In the genomic region with DNA sequence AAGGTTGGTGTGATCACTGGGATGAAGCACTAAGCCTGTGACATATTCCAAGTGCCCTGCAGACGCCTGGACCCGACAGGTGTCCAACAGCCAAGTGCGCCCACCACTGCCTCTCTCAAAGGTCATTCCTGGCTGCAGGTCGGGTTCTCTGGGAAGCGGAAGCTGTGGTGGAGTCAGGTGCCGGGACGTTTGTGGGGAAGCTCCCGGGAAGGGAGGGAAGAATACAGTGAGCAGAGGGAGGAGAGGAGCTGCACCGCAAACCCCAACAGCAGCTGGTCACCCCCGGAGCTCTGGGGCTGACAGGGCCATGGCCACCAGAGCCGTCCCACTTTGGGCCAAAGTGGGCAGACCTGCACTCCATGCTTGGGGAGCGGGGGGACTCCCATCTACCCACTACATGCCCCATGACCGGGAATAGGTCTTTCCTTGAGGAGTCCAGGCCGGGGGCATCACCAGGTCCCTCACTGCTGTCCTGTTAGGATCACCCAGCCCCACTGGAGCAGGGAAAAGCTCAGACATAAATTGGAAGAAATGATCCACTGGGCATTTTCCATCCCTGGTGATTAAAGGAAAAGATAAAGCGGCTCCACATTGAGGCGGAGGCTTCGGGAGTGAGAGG, we compare ENCODE assay signal across 18 cellular contexts.
DNase-seq lines count a peak whose midpoint lies in the region; ATAC-seq and TF ChIP-seq lines count a peak whose summit lies in the region.
"Had no signal": no experiment of that assay in that cellular context is flagged by ENCODE, and none has a peak within 500 bp of the region (broad histone marks: within the 10 kb centered on the region; RNA-seq: fewer than 3 reads in every experiment).

No MANE protein-coding gene starts in this region.

- DNase-seq in cardiac septum (ENCODE audit: low spot score) (peak; percentile 38), left cardiac atrium (no peak), dorsolateral prefrontal cortex (peak in 6 of 10 donors; percentile 6 to 21 (median 16)), neuronal stem cell (ENCODE audit: low spot score) (no peak), GM23248 (no peak), retina (no peak), SK-N-DZ (ENCODE audit: low spot score) (no peak), substantia nigra (lab: John Stamatoyannopoulos, UW) (no peak)
- DNase-seq: AML-193; CD4-positive, alpha-beta T cell; GF-D8; MG63; NCI-H1105; NCI-H2171; NCI-H446 treated with DMSO at 0.1 percent for 48 hours; NCI-H748 treated with DMSO at 0.1 percent for 48 hours; SHP77 had no signal

- TF ChIP-seq CTCF in dorsolateral prefrontal cortex (IDR thresholded peaks at IDR 0.05 in 54 of 56, conservative IDR thresholded peaks at IDR 0.05 in 2 of 56; ENCODE audit: low read depth in 1 of 56, partially characterized antibody in 56 of 56) = no peak

- H3K27ac ChIP-seq in dorsolateral prefrontal cortex (no peak overlapping the region), neuronal stem cell (replicated peaks; ENCODE audit: low read length) (no peak overlapping the region), GM23248 (no peak overlapping the region), substantia nigra (ENCODE audit: low read depth, low read length, poor library complexity, severe bottlenecking) (no peak overlapping the region)
- H3K27ac ChIP-seq: KMS-11 had no signal

- no peaks in the 10 kb centered on the region for H4K20me1 ChIP-seq in GM23248 (ENCODE audit: insufficient read depth)

- H3K23ac ChIP-seq in neuronal stem cell (ENCODE audit: low read depth, low read length, poor library complexity) = no peak overlapping the region

- no peak overlapping the region for H2AK5ac ChIP-seq in neuronal stem cell (ENCODE audit: low read depth, low read length)

- H2AFZ ChIP-seq in neuronal stem cell (ENCODE audit: low read length) (no peak overlapping the region), GM23248 (no peak overlapping the region)

- no peaks in the 10 kb centered on the region for H3K36me3 ChIP-seq in neuronal stem cell (replicated peaks in 1 of 2; ENCODE audit: control insufficient read depth in 2 of 2, insufficient read depth in 2 of 2, low read length in 2 of 2)
- no peaks in the 10 kb centered on the region for H3K36me3 ChIP-seq in GM23248 (ENCODE audit: low read depth)
- H3K36me3 ChIP-seq: MG63 had no signal

- no peak overlapping the region for H3K4me2 ChIP-seq in neuronal stem cell (ENCODE audit: insufficient read depth, low read length, poor library complexity, severe bottlenecking)
- H3K4me2 ChIP-seq in GM23248 (ENCODE audit: unreplicated experiment) = no peak overlapping the region
- H3K4me2 ChIP-seq: KMS-11 had no signal

- H2BK15ac ChIP-seq in neuronal stem cell (ENCODE audit: low read length) = no peak overlapping the region

- peak overlapping the region; percentile 42 for H3K14ac ChIP-seq in neuronal stem cell (ENCODE audit: low read length)

- no peak overlapping the region for H3K4ac ChIP-seq in neuronal stem cell (ENCODE audit: low read length)

- no peak overlapping the region for H3K9ac ChIP-seq in neuronal stem cell (ENCODE audit: low read depth, low read length, poor library complexity)
- H3K9ac ChIP-seq in GM23248 = no peak overlapping the region
- H3K9ac ChIP-seq: KMS-11 had no signal

- no peak overlapping the region for H3K18ac ChIP-seq in neuronal stem cell (ENCODE audit: low read length)

- H3K9me2 ChIP-seq in GM23248 (ENCODE audit: insufficient read depth) = no peaks in the 10 kb centered on the region

- H3K4me1 ChIP-seq in neuronal stem cell (ENCODE audit: control insufficient read depth in 2 of 2, insufficient read depth in 1 of 2, low read depth in 1 of 2, low read length in 2 of 2) = no peaks in the 10 kb centered on the region
- no peaks in the 10 kb centered on the region for H3K4me1 ChIP-seq in GM23248 (ENCODE audit: insufficient read depth)

- no peak overlapping the region for H2BK5ac ChIP-seq in neuronal stem cell (ENCODE audit: low read length)

- intact Hi-C loops in cardiac septum (cut with DNase I) (no loop called here), left cardiac atrium (cut with DNase I) (no loop called here), dorsolateral prefrontal cortex (cut with DNase I) (no loop called here)

- no peaks in the 10 kb centered on the region for H3K9me3 ChIP-seq in neuronal stem cell (replicated peaks in 1 of 2; ENCODE audit: control insufficient read depth in 2 of 2, insufficient read depth in 1 of 2, low read depth in 1 of 2, low read length in 2 of 2)
- H3K9me3 ChIP-seq in GM23248 (ENCODE audit: low read depth) = no peaks in the 10 kb centered on the region
- H3K9me3 ChIP-seq: MG63 had no signal

- peaks cover 0 to 26% (median 0%) of the 10 kb centered on the region in 45 donors for H3K27me3 ChIP-seq in dorsolateral prefrontal cortex
- H3K27me3 ChIP-seq in neuronal stem cell (ENCODE audit: control insufficient read depth in 3 of 3, insufficient read depth in 3 of 3, low read depth in 1 of 3, low read length in 3 of 3) = peaks cover 0 to 29% (median 0%) of the 10 kb centered on the region in 3 experiments
- no peaks in the 10 kb centered on the region for H3K27me3 ChIP-seq in GM23248 (replicated peaks; ENCODE audit: insufficient read depth)

- no peak overlapping the region for H4K8ac ChIP-seq in neuronal stem cell (ENCODE audit: low read depth, low read length)

- H3K4me3 ChIP-seq in dorsolateral prefrontal cortex (no peak overlapping the region), neuronal stem cell (ENCODE audit: low read length in 2 of 2) (no peak overlapping the region), GM23248 (no peak overlapping the region)
- H3K4me3 ChIP-seq: MG63 had no signal

- no peak overlapping the region for H4K91ac ChIP-seq in neuronal stem cell (ENCODE audit: low read depth, low read length, poor library complexity)

- H3K79me1 ChIP-seq in neuronal stem cell (ENCODE audit: low read depth, low read length) = no peaks in the 10 kb centered on the region

- no peak for ATAC-seq in left cardiac atrium

- H3K79me2 ChIP-seq in GM23248 (ENCODE audit: insufficient read depth) = no peaks in the 10 kb centered on the region

- H3F3A ChIP-seq in GM23248 (ENCODE audit: insufficient read depth) = no peaks in the 10 kb centered on the region

- H2BK120ac ChIP-seq in neuronal stem cell (ENCODE audit: low read depth, low read length) = no peak overlapping the region

- H2BK12ac ChIP-seq in neuronal stem cell (ENCODE audit: low read length) = no peak overlapping the region

- in situ Hi-C loops in GM23248 (cut with MboI) = no loop called here

- no CpG with 5 or more reads among the region's 17 CpGs for WGBS in neuronal stem cell (ENCODE audit: extremely low coverage in 2 of 2, insufficient read length in 2 of 2, insufficient replicate concordance in 1 of 2), 2 donors
- WGBS in GM23248 (ENCODE audit: low coverage in 1 of 2, low lambda C conversion rate in 2 of 2, missing lambda C conversion rate in 2 of 2), 2 experiments = 25 to 27% methylated on average over 17 of the region's 17 CpGs

Comparison
In these comparisons a context has a peak if more than half of its experiments do, and no peak if none do; other contexts are left out.
1. DNase-seq: peak in cardiac septum (single experiment) and dorsolateral prefrontal cortex (6 of 10); none in left cardiac atrium (single experiment), neuronal stem cell (single experiment), GM23248 (single experiment), retina (single experiment), SK-N-DZ (single experiment) and substantia nigra (0 of 49).